In the genomic region with DNA sequence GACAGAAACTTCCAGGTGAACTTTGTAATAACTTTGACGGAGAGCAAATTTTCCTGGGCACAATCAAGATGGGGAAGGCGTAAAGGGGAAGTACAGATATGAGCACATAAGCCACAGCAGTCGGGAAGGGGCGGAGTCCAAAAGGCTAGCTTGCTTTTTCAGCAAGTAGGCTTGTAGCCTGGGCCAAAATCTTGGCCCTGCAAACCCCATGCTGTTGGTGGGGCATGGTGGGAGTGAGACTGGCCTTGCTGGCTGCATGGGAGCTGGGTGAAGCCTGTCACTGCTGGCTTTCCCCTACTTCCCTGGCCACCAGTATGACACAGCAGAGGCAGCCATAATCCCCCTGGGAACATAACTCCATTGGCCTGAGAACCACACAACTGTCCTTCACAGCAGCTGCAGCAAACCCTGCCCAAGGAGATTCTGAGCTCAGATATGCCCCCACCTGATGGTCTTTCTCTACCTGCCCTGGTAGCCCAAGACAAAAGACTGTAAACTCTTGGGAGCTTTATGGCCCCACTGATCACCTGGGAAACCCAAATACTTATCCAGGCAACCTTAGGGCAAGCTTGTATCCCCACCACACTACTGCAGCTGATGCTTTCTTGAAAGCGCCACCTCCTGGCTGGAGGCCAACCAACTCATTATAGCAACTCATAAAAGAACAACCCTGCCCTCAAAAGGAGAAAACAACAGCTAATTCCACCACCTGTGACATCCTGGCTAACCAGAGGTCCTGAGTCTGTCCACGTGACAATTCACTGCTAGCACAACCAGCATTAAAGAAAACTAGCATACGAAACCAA, we compare ENCODE assay signal across 8 cellular contexts. TPM values are rescaled to one million over a fixed set of nuclear protein-coding genes. Genes with fewer than 3 reads are reported as not detected.
DNase-seq lines count a peak whose midpoint lies in the region; ATAC-seq and TF ChIP-seq lines count a peak whose summit lies in the region.

No MANE protein-coding gene starts in this region.

- POLR2A ChIA-PET in activated CD4-positive, alpha-beta T cell treated with anti-CD3 and anti-CD28 coated beads, Interleukin-2, amount 10 ng/mL, durations not matched to agents 7 days and 5 days (lab: Charles Lee): no interaction called here

- H3K27me3 Mint-ChIP-seq in activated CD4-positive, alpha-beta T cell treated with anti-CD3 and anti-CD28 coated beads, Interleukin-2, amount 10 ng/mL, durations not matched to agents 7 days and 5 days: no peaks in the 10 kb centered on the region
- no peaks in the 10 kb centered on the region for H3K27me3 Mint-ChIP-seq in activated naive CD8-positive, alpha-beta T cell treated with anti-CD3 and anti-CD28 coated beads for 36 hours

- peaks cover 79% of the 10 kb centered on the region for H3K36me3 Mint-ChIP-seq in activated CD4-positive, alpha-beta T cell treated with anti-CD3 and anti-CD28 coated beads, Interleukin-2, amount 10 ng/mL, durations not matched to agents 7 days and 5 days (ENCODE audit: low read depth)
- peaks cover 62% of the 10 kb centered on the region for H3K36me3 Mint-ChIP-seq in activated naive CD8-positive, alpha-beta T cell treated with anti-CD3 and anti-CD28 coated beads for 36 hours

- H3K4me3 Mint-ChIP-seq in activated CD4-positive, alpha-beta T cell treated with anti-CD3 and anti-CD28 coated beads, Interleukin-2, amount 10 ng/mL, durations not matched to agents 7 days and 5 days: no peak overlapping the region
- H3K4me3 Mint-ChIP-seq in activated naive CD8-positive, alpha-beta T cell treated with anti-CD3 and anti-CD28 coated beads for 36 hours: no peak overlapping the region

- H3K4me1 Mint-ChIP-seq in activated CD4-positive, alpha-beta T cell treated with anti-CD3 and anti-CD28 coated beads, Interleukin-2, amount 10 ng/mL, durations not matched to agents 7 days and 5 days: peaks cover 52% of the 10 kb centered on the region
- peaks cover 45% of the 10 kb centered on the region for H3K4me1 Mint-ChIP-seq in activated naive CD8-positive, alpha-beta T cell treated with anti-CD3 and anti-CD28 coated beads for 36 hours

- peaks cover 10% of the 10 kb centered on the region for H3K9me3 Mint-ChIP-seq in activated CD4-positive, alpha-beta T cell treated with anti-CD3 and anti-CD28 coated beads, Interleukin-2, amount 10 ng/mL, durations not matched to agents 7 days and 5 days
- H3K9me3 Mint-ChIP-seq in activated naive CD8-positive, alpha-beta T cell treated with anti-CD3 and anti-CD28 coated beads for 36 hours: peaks cover 9% of the 10 kb centered on the region

- TF ChIP-seq CTCF in omental fat pad (IDR thresholded peaks at IDR 0.05): no peak

- peak overlapping the region; percentile 58 for H3K27ac Mint-ChIP-seq in activated CD4-positive, alpha-beta T cell treated with anti-CD3 and anti-CD28 coated beads, Interleukin-2, amount 10 ng/mL, durations not matched to agents 7 days and 5 days
- H3K27ac Mint-ChIP-seq in activated naive CD8-positive, alpha-beta T cell treated with anti-CD3 and anti-CD28 coated beads for 36 hours: peak overlapping the region; percentile 14

- ATAC-seq in HG03432 (IDR thresholded peaks at IDR 0.05; ENCODE audit: unreplicated experiment) (peak; percentile 69), omental fat pad (ENCODE audit: low FRiP score) (peak; percentile 41), HG02970 (IDR thresholded peaks at IDR 0.05; ENCODE audit: low FRiP score, unreplicated experiment) (no peak)

- CTCF ChIA-PET in activated CD4-positive, alpha-beta T cell treated with anti-CD3 and anti-CD28 coated beads, Interleukin-2, amount 10 ng/mL, durations not matched to agents 7 days and 5 days (lab: Charles Lee): interaction anchor here (1.0 to 3.4 kb wide), 8 partner anchors 9 to 54 kb away, joined by 3 to 12 read pairs (median 4); partner anchors contain the start of gene RBM22

- DNase-seq in activated CD4-positive, alpha-beta T cell treated with anti-CD3 and anti-CD28 coated beads, Interleukin-2, amount 10 ng/mL, durations not matched to agents 7 days and 5 days: no peak
- no peak for DNase-seq in activated CD4-positive, alpha-beta T cell treated with anti-CD3 and anti-CD28 coated beads, Interleukin-2, amount 50 U/mL, for 1 hour
- DNase-seq in activated naive CD8-positive, alpha-beta T cell treated with anti-CD3 and anti-CD28 coated beads for 36 hours: no peak
- DNase-seq in omental fat pad (ENCODE audit: low spot score) (no peak), NCI-H2081 treated with DMSO at 0.1 percent for 48 hours (lab: John Stamatoyannopoulos, UW) (no peak)
- no peak for DNase-seq in activated CD8-positive, alpha-beta memory T cell treated with anti-CD3 and anti-CD28 coated beads, Interleukin-2, amount 50 U/mL, for 4 hours

RNA-seq across cellular contexts. Expression of gene DCTN4, which starts 24.0 kb away (rescaled TPM):
- total RNA-seq in activated CD4-positive, alpha-beta T cell treated with anti-CD3 and anti-CD28 coated beads, Interleukin-2, amount 10 ng/mL, durations not matched to agents 7 days and 5 days: 10 to 100 TPM; 38.7 to 45.6 TPM
- 10 to 100 TPM; 33.7 to 37.4 TPM for total RNA-seq in activated naive CD8-positive, alpha-beta T cell treated with anti-CD3 and anti-CD28 coated beads for 36 hours
- total RNA-seq in omental fat pad: 10 to 100 TPM; 52.2 to 84.9 (median 67.0) TPM

RNA-seq across cellular contexts. Expression of gene RBM22, which starts 33.9 kb away (rescaled TPM):
- total RNA-seq in activated CD4-positive, alpha-beta T cell treated with anti-CD3 and anti-CD28 coated beads, Interleukin-2, amount 10 ng/mL, durations not matched to agents 7 days and 5 days: 10 to 100 TPM; 61.9 to 65.6 TPM
- 10 to 100 TPM; 62.7 to 71.7 TPM for total RNA-seq in activated naive CD8-positive, alpha-beta T cell treated with anti-CD3 and anti-CD28 coated beads for 36 hours
- total RNA-seq in omental fat pad: 10 to 100 TPM; 38.3 to 42.0 (median 40.5) TPM

RNA-seq across cellular contexts. Expression of gene SMIM3, which starts 43.8 kb away (rescaled TPM):
- 1 to 10 TPM; 8.4 to 8.9 TPM for total RNA-seq in activated CD4-positive, alpha-beta T cell treated with anti-CD3 and anti-CD28 coated beads, Interleukin-2, amount 10 ng/mL, durations not matched to agents 7 days and 5 days
- total RNA-seq in activated naive CD8-positive, alpha-beta T cell treated with anti-CD3 and anti-CD28 coated beads for 36 hours: 10 to 100 TPM; 10.4 to 10.6 TPM
- total RNA-seq in omental fat pad: 100 to 1,000 TPM; 140 to 211 (median 157) TPM

Comparison
In these comparisons a context has a peak if more than half of its experiments do, and no peak if none do; other contexts are left out.
1. RNA of gene SMIM3, which starts 43.8 kb away (total RNA-seq): 140 to 211 TPM in omental fat pad; 10.4 to 10.6 TPM in activated naive CD8-positive, alpha-beta T cell treated with anti-CD3 and anti-CD28 coated beads for 36 hours and 8.4 to 8.9 TPM in activated CD4-positive, alpha-beta T cell treated with anti-CD3 and anti-CD28 coated beads, Interleukin-2, amount 10 ng/mL, durations not matched to agents 7 days and 5 days; every median in the first group is over 10 times any median in the second.